In genomic region chr17:2023692-2024571, GRCh38 we compare ENCODE assay signal across 8 cellular contexts. TPM values are rescaled to one million over a fixed set of nuclear protein-coding genes. Genes with fewer than 3 reads are reported as not detected.
A peak's percentile ranks its signal among the peaks of the same experiment; 100 is the strongest.
DNase-seq lines count a peak whose midpoint lies in the region; ATAC-seq, FAIRE-seq and TF ChIP-seq lines count a peak whose summit lies in the region.

No MANE protein-coding gene starts in this region.

- no peak overlapping the region for H3K14ac ChIP-seq in H1 (ENCODE audit: insufficient read length)

- H3K4me1 ChIP-seq in H1 (replicated peaks in 1 of 4; ENCODE audit: control insufficient read depth in 3 of 4, insufficient read depth in 4 of 4, low read length in 3 of 4) (peaks cover 0 to 17% (median 6%) of the 10 kb centered on the region in 4 experiments; a peak in 6 of 7 replicates), mucosa of stomach (ENCODE audit: control insufficient read depth, insufficient read depth, low read length) (peaks cover 18% of the 10 kb centered on the region), urinary bladder (ENCODE audit: insufficient read depth) (peaks cover 1% of the 10 kb centered on the region)

- no peak overlapping the region for H3K9ac ChIP-seq in H1 (replicated peaks in 1 of 4; ENCODE audit: extremely low read depth in 1 of 4, low read depth in 3 of 4, low read length in 3 of 4)
- H3K9ac ChIP-seq in mucosa of stomach (ENCODE audit: low read length), result peak overlapping the region; percentile 15

- peak overlapping the region; percentile 64 to 80 for H3K4me2 ChIP-seq in H1 (ENCODE audit: insufficient read depth in 1 of 2, low read depth in 2 of 2, low read length in 2 of 2)

- 0 out of 3 replicates have a peak, but pooled peaks of 1 of the 2 experiments have one; percentile 30 for TF ChIP-seq EP300 in H1 (IDR thresholded peaks at IDR 0.05; ENCODE audit: borderline replicate concordance in 1 of 2, low read depth in 2 of 2, low read length in 2 of 2)

- CTCF ChIA-PET in H1 (lab: Charles Lee; ENCODE audit: partially characterized antibody), result interaction anchor here (0.8 to 5.3 kb wide), 11 partner anchors 13 to 143 kb away, joined by 3 to 47 read pairs (median 3); partner anchors contain the start of gene HIC1

- H2BK5ac ChIP-seq in H1 (ENCODE audit: low read depth, low read length), result no peak overlapping the region

- no peak for TF ChIP-seq POLR2A in H1 (IDR thresholded peaks at IDR 0.05; ENCODE audit: control extremely low read depth in 1 of 2, low read depth in 2 of 2, low read length in 2 of 2)

- no peaks in the 10 kb centered on the region for H3K79me2 ChIP-seq in H1 (ENCODE audit: control insufficient read depth in 1 of 2, insufficient read depth in 2 of 2, low read length in 2 of 2)

- ATAC-seq in HG02938 (IDR thresholded peaks at IDR 0.05; ENCODE audit: unreplicated experiment) (no peak), GM18870 (IDR thresholded peaks at IDR 0.05; ENCODE audit: unreplicated experiment) (no peak)

- H3K9me3 ChIP-seq in WERI-Rb-1 (ENCODE audit: severe bottlenecking) (no peaks in the 10 kb centered on the region), H1 (ENCODE audit: insufficient read depth in 2 of 2, low read depth in 1 of 2, low read length in 1 of 2) (no peaks in the 10 kb centered on the region), mucosa of stomach (ENCODE audit: control insufficient read depth, low read length) (no peaks in the 10 kb centered on the region)

- DNase-seq in AML-193 (lab: John Stamatoyannopoulos, UW), result peak; percentile 8 to 22
- peak; percentile 76 for DNase-seq in HuH-7.5 (ENCODE audit: low spot score)
- peak; percentile 95 for DNase-seq in WERI-Rb-1
- DNase-seq in H1 (ENCODE audit: low read depth in 1 of 2, low spot score in 2 of 2), result peak; percentile 51 to 82

- no peak overlapping the region for H3K4ac ChIP-seq in H1 (replicated peaks; ENCODE audit: insufficient read length, low read depth, low read length)

- no peaks in the 10 kb centered on the region for H3K36me3 ChIP-seq in WERI-Rb-1
- H3K36me3 ChIP-seq in H1 (ENCODE audit: control insufficient read depth in 2 of 4, insufficient read depth in 4 of 4, low read length in 3 of 4), result peaks cover 0 to 6% (median 0%) of the 10 kb centered on the region in 4 experiments; a peak in 1 of 8 replicates
- no peaks in the 10 kb centered on the region for H3K36me3 ChIP-seq in mucosa of stomach (ENCODE audit: control insufficient read depth, insufficient read depth, low read length)
- no peaks in the 10 kb centered on the region for H3K36me3 ChIP-seq in urinary bladder (ENCODE audit: insufficient read depth)

- H3K23me2 ChIP-seq in H1 (ENCODE audit: low read depth, low read length), result peaks cover 10% of the 10 kb centered on the region; the same call in 1 of the 2 replicates

- no peak overlapping the region for H2BK15ac ChIP-seq in H1 (ENCODE audit: low read length)

- POLR2A ChIA-PET in H1 (lab: Charles Lee; ENCODE audit: partially characterized antibody), result interaction anchor here (1.0 to 1.4 kb wide), 3 partner anchors 8 to 279 kb away, joined by 3 to 4 read pairs (median 3); partner anchors contain the start of genes SMG6 and SRR

- peaks cover 0 to 5% of the 10 kb centered on the region in 2 experiments for H4K20me1 ChIP-seq in H1 (replicated peaks in 1 of 2; ENCODE audit: control insufficient read depth in 1 of 2, insufficient read depth in 2 of 2, low read length in 2 of 2)

- H3K27ac ChIP-seq in WERI-Rb-1 (peak overlapping the region; percentile 79), H1 (ENCODE audit: low read depth, low read length) (no peak overlapping the region), urinary bladder (ENCODE audit: low read depth) (no peak overlapping the region)

- H3K27me3 ChIP-seq in WERI-Rb-1 (ENCODE audit: insufficient read depth, low read depth, severe bottlenecking) (no peaks in the 10 kb centered on the region), H1 (replicated peaks in 1 of 4; ENCODE audit: control insufficient read depth in 3 of 4, extremely low read depth in 1 of 4, insufficient read depth in 3 of 4, low read length in 3 of 4) (peaks cover 64 to 93% (median 87%) of the 10 kb centered on the region in 4 experiments), mucosa of stomach (ENCODE audit: control insufficient read depth, insufficient read depth, low read length) (peaks cover 73% of the 10 kb centered on the region)

- FAIRE-seq in H1 (lab: Jason Lieb, UNC), result no peak

- H2BK20ac ChIP-seq in H1 (ENCODE audit: low read length), result no peak overlapping the region

- H4K8ac ChIP-seq in H1 (ENCODE audit: extremely low read depth, insufficient read depth, low read length), result no peak overlapping the region

- H2BK120ac ChIP-seq in H1 (replicated peaks; ENCODE audit: low read depth, low read length), result no peak overlapping the region

- no peak overlapping the region for H2AFZ ChIP-seq in H1 (ENCODE audit: low read length)

- no peak overlapping the region for H2AK5ac ChIP-seq in H1 (ENCODE audit: low read depth, low read length)

- no peaks in the 10 kb centered on the region for H3K79me1 ChIP-seq in H1 (ENCODE audit: low read depth, low read length)

- no peak overlapping the region for H3K23ac ChIP-seq in H1 (ENCODE audit: insufficient read length)

- H3K56ac ChIP-seq in H1 (replicated peaks; ENCODE audit: insufficient read length, low read depth, low read length), result no peak overlapping the region

- H3K4me3 ChIP-seq in WERI-Rb-1 (ENCODE audit: low read depth, low read length) (peak overlapping the region; percentile 88), H1 (ENCODE audit: extremely low read depth in 1 of 4, insufficient read depth in 2 of 4, low read depth in 3 of 4, low read length in 4 of 4) (peak overlapping the region; percentile 8 to 63 (median 36); a peak in 7 of 8 replicates), mucosa of stomach (ENCODE audit: low read length) (peak overlapping the region; percentile 8), urinary bladder (ENCODE audit: low read depth, low read length) (peak overlapping the region; percentile 61)

- H2BK12ac ChIP-seq in H1 (ENCODE audit: low read depth, low read length), result no peak overlapping the region

- no peak overlapping the region for H4K91ac ChIP-seq in H1 (replicated peaks; ENCODE audit: insufficient read length, low read length)

- no peak overlapping the region for H4K5ac ChIP-seq in H1 (ENCODE audit: insufficient read length, low read depth, low read length)

- no peak overlapping the region for H3K18ac ChIP-seq in H1 (ENCODE audit: extremely low read depth, low read length)

- TF ChIP-seq CTCF in WERI-Rb-1 (IDR thresholded peaks at IDR 0.05; ENCODE audit: low read depth, low read length), result 0 out of 2 replicates have a peak, but pooled peaks have one; percentile 10
- TF ChIP-seq CTCF in H1 (IDR thresholded peaks at IDR 0.05; ENCODE audit: control extremely low read depth in 1 of 3, insufficient read depth in 1 of 3, low read depth in 1 of 3, low read length in 3 of 3), result no peak

- WGBS in H1 (ENCODE audit: extremely low coverage in 1 of 2, insufficient coverage in 1 of 2, insufficient read length in 1 of 2, insufficient replicate concordance in 2 of 2, low coverage in 1 of 2, low lambda C conversion rate in 2 of 2, missing lambda C conversion rate in 1 of 2), 2 experiments, result 6% methylated on average over 71 of the region's 85 CpGs; no CpG with 5 or more reads in 1 of the 2 experiments
- WGBS in urinary bladder, result under 1% methylated on average over 85 of the region's 85 CpGs

- TF ChIP-seq RAD21 in H1 (IDR thresholded peaks at IDR 0.05 in 1 of 2, conservative IDR thresholded peaks at IDR 0.05 in 1 of 2; ENCODE audit: low read depth in 2 of 2, low read length in 2 of 2), result no peak

RNA-seq across cellular contexts. Expression of gene RTN4RL1, which starts 1.2 kb away (rescaled TPM):
- 0.11 TPM in 1 of 2 replicates, not detected in the other for total RNA-seq in H1 (2021; fragmentation: NEBNext Ultra II Directional; extraction: Animal tissue kit (Norgen Biotek cat#: 25700))
- polyA plus RNA-seq in H1 (2011; rRNA removed), result 0.09 and 0.11 TPM in 2 replicates
- 0.10 TPM for polyA plus RNA-seq in H1 (2011; cell fraction: cytosol; rRNA removed)
- polyA plus RNA-seq in H1 (2011; cell fraction: nucleus; rRNA removed), result 0.07 TPM
- 0.11 to 0.17 TPM (median 0.14 TPM) in 3 of 4 replicates, not detected in the other for polyA plus RNA-seq in H1 (2012, experiment 1 of 2)
- 0.12 TPM for polyA plus RNA-seq in H1 (2012, experiment 2 of 2)
- 0.06 TPM for polyA plus RNA-seq in H1 (2013, experiment 1 of 2)
- polyA plus RNA-seq in H1 (2013, experiment 2 of 2), result 0.04 TPM
- 0.03 and 0.05 TPM in 2 replicates for polyA minus RNA-seq in H1 (2011; rRNA and poly(A)+ RNA removed)
- polyA minus RNA-seq in H1 (2011; cell fraction: cytosol; rRNA and poly(A)+ RNA removed), result not detected
- polyA minus RNA-seq in H1 (2011; cell fraction: nucleus; rRNA and poly(A)+ RNA removed), result not detected
- total RNA-seq in urinary bladder, result 1.3 TPM
- polyA plus RNA-seq in urinary bladder, result 4.5 TPM

RNA-seq across cellular contexts. Expression of gene DPH1, which starts 6.0 kb away (rescaled TPM):
- total RNA-seq in H1 (2021; fragmentation: NEBNext Ultra II Directional; extraction: Animal tissue kit (Norgen Biotek cat#: 25700)), result 24.9 and 27.1 TPM in 2 replicates
- polyA plus RNA-seq in H1 (2011; rRNA removed), result 30.0 and 48.3 TPM in 2 replicates
- 26.0 TPM for polyA plus RNA-seq in H1 (2011; cell fraction: cytosol; rRNA removed)
- 76.8 TPM for polyA plus RNA-seq in H1 (2011; cell fraction: nucleus; rRNA removed)
- 14.1 to 21.6 TPM (median 19.7 TPM) in 4 replicates for polyA plus RNA-seq in H1 (2012, experiment 1 of 2)
- polyA plus RNA-seq in H1 (2012, experiment 2 of 2), result 16.4 TPM
- polyA plus RNA-seq in H1 (2013, experiment 1 of 2), result 13.4 TPM
- 12.3 TPM for polyA plus RNA-seq in H1 (2013, experiment 2 of 2)
- 22.8 and 35.7 TPM in 2 replicates for polyA minus RNA-seq in H1 (2011; rRNA and poly(A)+ RNA removed)
- 15.0 TPM for polyA minus RNA-seq in H1 (2011; cell fraction: cytosol; rRNA and poly(A)+ RNA removed)
- 34.4 TPM for polyA minus RNA-seq in H1 (2011; cell fraction: nucleus; rRNA and poly(A)+ RNA removed)
- 17.4 TPM for total RNA-seq in urinary bladder
- 36.5 TPM for polyA plus RNA-seq in urinary bladder

RNA-seq across cellular contexts. Expression of gene OVCA2, which starts 17.9 kb away (rescaled TPM):
- total RNA-seq in H1 (2021; fragmentation: NEBNext Ultra II Directional; extraction: Animal tissue kit (Norgen Biotek cat#: 25700)), result 14.9 and 15.3 TPM in 2 replicates
- polyA plus RNA-seq in H1 (2011; rRNA removed), result 34.5 and 37.0 TPM in 2 replicates
- polyA plus RNA-seq in H1 (2011; cell fraction: cytosol; rRNA removed), result 24.4 TPM
- 22.7 TPM for polyA plus RNA-seq in H1 (2011; cell fraction: nucleus; rRNA removed)
- polyA plus RNA-seq in H1 (2012, experiment 1 of 2), result 17.7 to 21.4 TPM (median 18.6 TPM) in 4 replicates
- polyA plus RNA-seq in H1 (2012, experiment 2 of 2), result 42.5 TPM
- polyA plus RNA-seq in H1 (2013, experiment 1 of 2), result 23.4 TPM
- polyA plus RNA-seq in H1 (2013, experiment 2 of 2), result 23.8 TPM
- 18.9 TPM in 2 replicates for polyA minus RNA-seq in H1 (2011; rRNA and poly(A)+ RNA removed)
- 7.5 TPM for polyA minus RNA-seq in H1 (2011; cell fraction: cytosol; rRNA and poly(A)+ RNA removed)
- 5.2 TPM for polyA minus RNA-seq in H1 (2011; cell fraction: nucleus; rRNA and poly(A)+ RNA removed)
- total RNA-seq in urinary bladder, result 9.5 TPM
- 40.1 TPM for polyA plus RNA-seq in urinary bladder

RNA-seq across cellular contexts. Expression of gene HIC1, which starts 31.0 kb away (rescaled TPM):
- 0.09 and 0.19 TPM in 2 replicates for total RNA-seq in H1 (2021; fragmentation: NEBNext Ultra II Directional; extraction: Animal tissue kit (Norgen Biotek cat#: 25700))
- polyA plus RNA-seq in H1 (2011; rRNA removed) (0.06 and 0.11 TPM in 2 replicates), urinary bladder (19.2 TPM)
- polyA plus RNA-seq in H1 (2011; cell fraction: cytosol; rRNA removed), result 0.09 TPM
- 0.20 TPM for polyA plus RNA-seq in H1 (2011; cell fraction: nucleus; rRNA removed)
- 0.09 to 0.24 TPM (median 0.20 TPM) in 4 replicates for polyA plus RNA-seq in H1 (2012, experiment 1 of 2)
- polyA plus RNA-seq in H1 (2012, experiment 2 of 2), result 0.20 TPM
- polyA plus RNA-seq in H1 (2013, experiment 1 of 2), result 0.02 TPM
- polyA plus RNA-seq in H1 (2013, experiment 2 of 2), result 0.11 TPM
- polyA minus RNA-seq in H1 (2011; rRNA and poly(A)+ RNA removed), result 0.22 TPM in 1 of 2 replicates, not detected in the other
- polyA minus RNA-seq in H1 (2011; cell fraction: cytosol; rRNA and poly(A)+ RNA removed), result not detected
- polyA minus RNA-seq in H1 (2011; cell fraction: nucleus; rRNA and poly(A)+ RNA removed), result 0.30 TPM
- total RNA-seq in urinary bladder, result 31.4 TPM

Comparison
In these comparisons a context has a peak if more than half of its experiments do, and no peak if none do; other contexts are left out.
1. DNase-seq: peak in every context shown above with its lines; median percentile 95 in WERI-Rb-1; 76 in HuH-7.5; 66 in H1; 15 in AML-193.
2. H3K4me3 ChIP-seq: peak in every context shown above with its lines; median percentile 88 in WERI-Rb-1; 61 in urinary bladder; 36 in H1; 8 in mucosa of stomach.